Comparison of ENCODE assay signal across 21 cellular contexts in genomic region chr9:93007529-93008058, GRCh38.
"Had no signal": no experiment of that assay in that cellular context is flagged by ENCODE, and none has a peak within 500 bp of the region (broad histone marks: within the 10 kb centered on the region; RNA-seq: fewer than 3 reads in every experiment).

No MANE protein-coding gene starts in this region.

- H3K27me3 ChIP-seq: breast epithelium, gastrocnemius medialis, tibial nerve had no signal

- H3K4me3 ChIP-seq: breast epithelium, coronary artery, esophagus muscularis mucosa, gastrocnemius medialis, tibial nerve had no signal

- H3K4me3 Mint-ChIP-seq: activated naive CD8-positive, alpha-beta T cell treated with anti-CD3 and anti-CD28 coated beads, Interleukin-2, amount 10 ng/mL, durations not matched to agents 7 days and 5 days; activated T-helper 1 cell treated with anti-CD3 and anti-CD28 coated beads, Interleukin-12 subunit alpha, Interleukin-12 subunit beta, Interleukin-2, Interleukin-4 antibody, amounts not matched to agents 30 ng/mL and 10 ng/mL and 1 ng/mL, durations not matched to agents 14 hours and 24 hours and 36 hours; natural killer cell treated with Interleukin-12 subunit alpha and Interleukin-12 subunit beta and Interleukin-15 and Interleukin-18, amount 100 ng/mL, for 72 hours; stimulated activated naive CD8-positive, alpha-beta T cell treated with anti-CD3 and anti-CD28 coated beads, Interleukin-15, Interleukin-2, amounts not matched to agents 100 ng/mL and 50 ng/mL, for 24 hours had no signal

- ATAC-seq: gastrocnemius medialis; left ventricle myocardium superior; natural killer cell treated with Interleukin-12 subunit alpha and Interleukin-12 subunit beta and Interleukin-15 and Interleukin-18, amount 100 ng/mL, for 72 hours; right cardiac atrium had no signal

- H3K36me3 ChIP-seq: breast epithelium, gastrocnemius medialis, tibial nerve had no signal

- H3K27me3 Mint-ChIP-seq: activated naive CD8-positive, alpha-beta T cell treated with anti-CD3 and anti-CD28 coated beads, Interleukin-2, amount 10 ng/mL, durations not matched to agents 7 days and 5 days; natural killer cell treated with Interleukin-12 subunit alpha and Interleukin-12 subunit beta and Interleukin-15 and Interleukin-18, amount 100 ng/mL, for 72 hours; stimulated activated naive CD8-positive, alpha-beta T cell treated with anti-CD3 and anti-CD28 coated beads, Interleukin-15, Interleukin-2, amounts not matched to agents 100 ng/mL and 50 ng/mL, for 24 hours had no signal

- DNase-seq: activated CD4-positive, alpha-beta T cell treated with anti-CD3 and anti-CD28 coated beads for 1 hour; activated CD4-positive, alpha-beta T cell treated with anti-CD3 and anti-CD28 coated beads, Interleukin-2, amount 50 U/mL, for 1 hour; activated naive CD4-positive, alpha-beta T cell; activated naive CD8-positive, alpha-beta T cell treated with anti-CD3 and anti-CD28 coated beads, Interleukin-2, amount 10 ng/mL, durations not matched to agents 7 days and 5 days; amniotic stem cell; cerebellar nuclear complex; gastrocnemius medialis; hypothalamus; left ventricle myocardium superior; right cardiac atrium; stimulated activated CD4-positive, alpha-beta T cell treated with anti-CD3 and anti-CD28 coated beads, Interleukin-4, amount 100 ng/mL, for 4 hours; substantia nigra had no signal

- H3K9me3 Mint-ChIP-seq: activated naive CD8-positive, alpha-beta T cell treated with anti-CD3 and anti-CD28 coated beads, Interleukin-2, amount 10 ng/mL, durations not matched to agents 7 days and 5 days; activated T-helper 1 cell treated with anti-CD3 and anti-CD28 coated beads, Interleukin-12 subunit alpha, Interleukin-12 subunit beta, Interleukin-2, Interleukin-4 antibody, amounts not matched to agents 30 ng/mL and 10 ng/mL and 1 ng/mL, durations not matched to agents 14 hours and 24 hours and 36 hours; natural killer cell treated with Interleukin-12 subunit alpha and Interleukin-12 subunit beta and Interleukin-15 and Interleukin-18, amount 100 ng/mL, for 72 hours; stimulated activated naive CD8-positive, alpha-beta T cell treated with anti-CD3 and anti-CD28 coated beads, Interleukin-15, Interleukin-2, amounts not matched to agents 100 ng/mL and 50 ng/mL, for 24 hours had no signal

- H3K9me3 ChIP-seq: breast epithelium, esophagus muscularis mucosa, gastrocnemius medialis, tibial nerve had no signal

- H3K27ac ChIP-seq: breast epithelium, coronary artery, esophagus muscularis mucosa, gastrocnemius medialis, parathyroid adenoma, tibial nerve, VCaP had no signal

- H3K27ac Mint-ChIP-seq: activated naive CD8-positive, alpha-beta T cell treated with anti-CD3 and anti-CD28 coated beads, Interleukin-2, amount 10 ng/mL, durations not matched to agents 7 days and 5 days; activated T-helper 1 cell treated with anti-CD3 and anti-CD28 coated beads, Interleukin-12 subunit alpha, Interleukin-12 subunit beta, Interleukin-2, Interleukin-4 antibody, amounts not matched to agents 30 ng/mL and 10 ng/mL and 1 ng/mL, durations not matched to agents 14 hours and 24 hours and 36 hours; natural killer cell treated with Interleukin-12 subunit alpha and Interleukin-12 subunit beta and Interleukin-15 and Interleukin-18, amount 100 ng/mL, for 72 hours; stimulated activated naive CD8-positive, alpha-beta T cell treated with anti-CD3 and anti-CD28 coated beads, Interleukin-15, Interleukin-2, amounts not matched to agents 100 ng/mL and 50 ng/mL, for 24 hours had no signal

- H3K4me1 ChIP-seq: gastrocnemius medialis, parathyroid adenoma had no signal
